ENCODE assay signal across 1 cellular context in the genomic region with DNA sequence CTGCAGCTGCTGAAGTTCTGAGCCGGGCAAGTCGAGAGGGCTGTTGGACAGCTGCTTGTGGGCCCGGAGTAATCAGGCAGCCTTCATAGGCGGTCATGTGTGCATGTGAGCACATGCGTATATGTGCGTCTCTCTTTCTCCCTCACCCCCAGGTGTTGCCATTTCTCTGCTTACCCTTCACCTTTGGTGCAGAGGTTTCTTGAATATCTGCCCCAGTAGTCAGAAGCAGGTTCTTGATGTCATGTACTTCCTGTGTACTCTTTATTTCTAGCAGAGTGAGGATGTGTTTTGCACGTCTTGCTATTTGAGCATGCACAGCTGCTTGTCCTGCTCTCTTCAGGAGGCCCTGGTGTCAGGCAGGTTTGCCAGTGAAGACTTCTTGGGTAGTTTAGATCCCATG.
TF ChIP-seq lines count a peak whose summit lies in the region.

No MANE protein-coding gene starts in this region.

TF ChIP-seq in GM12878, 131 proteins besides CTCF, POLR2A, EP300 and RAD21:
- no peak for TF ChIP-seq PBX3 (IDR thresholded peaks at IDR 0.05; ENCODE audit: insufficient replicate concordance, low read depth, low read length)
- no peak for TF ChIP-seq BRCA1 (IDR thresholded peaks at IDR 0.05; ENCODE audit: low read depth, low read length)
- TF ChIP-seq SUPT20H (IDR thresholded peaks at IDR 0.05; ENCODE audit: borderline replicate concordance, control insufficient read depth, low read depth, low read length), result no peak
- no peak for TF ChIP-seq JUNB (IDR thresholded peaks at IDR 0.05)
- TF ChIP-seq GABPA (IDR thresholded peaks at IDR 0.05; ENCODE audit: low read depth), result no peak
- TF ChIP-seq BACH1 (IDR thresholded peaks at IDR 0.05; ENCODE audit: borderline replicate concordance), result no peak
- TF ChIP-seq HDGF (IDR thresholded peaks at IDR 0.05), result no peak
- TF ChIP-seq, protein P1, sequence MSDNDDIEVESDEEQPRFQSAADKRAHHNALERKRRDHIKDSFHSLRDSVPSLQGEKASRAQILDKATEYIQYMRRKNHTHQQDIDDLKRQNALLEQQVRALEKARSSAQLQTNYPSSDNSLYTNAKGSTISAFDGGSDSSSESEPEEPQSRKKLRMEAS (IDR thresholded peaks at IDR 0.05; ENCODE audit: low read depth, low read length), result no peak
- TF ChIP-seq SKIL (IDR thresholded peaks at IDR 0.05; ENCODE audit: low read depth, poor library complexity, severe bottlenecking), result no peak
- TF ChIP-seq HDAC6 (IDR thresholded peaks at IDR 0.05; ENCODE audit: unreplicated experiment), result no peak
- no peak for TF ChIP-seq CHD1 (IDR thresholded peaks at IDR 0.05; ENCODE audit: low read depth, low read length)
- TF ChIP-seq YBX1 (IDR thresholded peaks at IDR 0.05), result no peak
- no peak for TF ChIP-seq RFX5 (IDR thresholded peaks at IDR 0.05; ENCODE audit: low read depth, low read length)
- no peak for TF ChIP-seq NR2F1 (conservative IDR thresholded peaks at IDR 0.05)
- no peak for TF ChIP-seq MLLT1 (IDR thresholded peaks at IDR 0.05)
- no peak for TF ChIP-seq TCF7 (IDR thresholded peaks at IDR 0.05; ENCODE audit: borderline replicate concordance)
- TF ChIP-seq EZH2 (IDR thresholded peaks at IDR 0.05; ENCODE audit: borderline replicate concordance, control insufficient read depth, low read depth, low read length), result no peak
- TF ChIP-seq EGR1 (IDR thresholded peaks at IDR 0.05; ENCODE audit: borderline replicate concordance in 1 of 2, low read depth in 2 of 2, low read length in 2 of 2), result no peak
- no peak for TF ChIP-seq MYC (IDR thresholded peaks at IDR 0.05; ENCODE audit: insufficient read depth, insufficient read length, insufficient replicate concordance, low read length, severe bottlenecking)
